9 cellular contexts compared by ENCODE assay signal in genomic region chr14:56581041-56581727, GRCh38. TPM values are rescaled to one million over a fixed set of nuclear protein-coding genes. Genes with fewer than 3 reads are reported as not detected.
A peak's percentile ranks its signal among the peaks of the same experiment; 100 is the strongest.
DNase-seq lines count a peak whose midpoint lies in the region; ATAC-seq, FAIRE-seq and TF ChIP-seq lines count a peak whose summit lies in the region.
"Had no signal": no experiment of that assay in that cellular context is flagged by ENCODE, and none has a peak within 500 bp of the region (broad histone marks: within the 10 kb centered on the region; RNA-seq: fewer than 3 reads in every experiment).

No MANE protein-coding gene starts in this region.

- DNase-seq in A673 (ENCODE audit: low spot score) (no peak), GM19239 (ENCODE audit: insufficient read length, low spot score) (no peak), kidney epithelial cell (ENCODE audit: low read depth) (no peak), GOT3 (lab: John Stamatoyannopoulos, UW) (no peak), HK-2 (ENCODE audit: unreplicated experiment) (no peak), NCI-H1105 (lab: John Stamatoyannopoulos, UW) (no peak)
- DNase-seq: foreskin melanocyte had no signal

- BruUV-seq in A673 (replicated peaks; lab: Mats Ljungman, UMichigan): no TSS peak

- peak overlapping the region; percentile 79 for H3K4me3 ChIP-seq in A673 (ENCODE audit: low read depth, low read length, poor library complexity, severe bottlenecking)
- H3K4me3 ChIP-seq in WI38 (ENCODE audit: low read depth, low read length): peak overlapping the region; percentile 85; the same call in 1 of the 2 replicates
- H3K4me3 ChIP-seq in kidney epithelial cell (ENCODE audit: low read depth, low read length): peak overlapping the region; percentile 67

- TF ChIP-seq CTCF in A673 (conservative IDR thresholded peaks at IDR 0.05; ENCODE audit: low read depth, low read length): no peak
- no peak for TF ChIP-seq CTCF in WI38 (IDR thresholded peaks at IDR 0.05; ENCODE audit: low read depth, low read length)
- no peak for TF ChIP-seq CTCF in kidney epithelial cell (IDR thresholded peaks at IDR 0.05; ENCODE audit: insufficient read depth, low read length, poor library complexity, severe bottlenecking)

- H3K36me3 ChIP-seq in A673 (ENCODE audit: insufficient read depth, low read length, poor library complexity, severe bottlenecking) (peaks cover 6% of the 10 kb centered on the region), kidney epithelial cell (ENCODE audit: control insufficient read depth, insufficient read depth, low read length) (no peaks in the 10 kb centered on the region)

- H3K27ac ChIP-seq in A673 (ENCODE audit: low read depth, low read length, poor library complexity, severe bottlenecking): no peak overlapping the region

- intact Hi-C loops in A673 (cut with micrococcal nuclease; ENCODE audit: unreplicated experiment): no loop called here

- H3K9me3 ChIP-seq in A673 (ENCODE audit: low read depth, low read length, poor library complexity, severe bottlenecking): no peaks in the 10 kb centered on the region

- CTCF ChIA-PET in A673 (lab: Charles Lee): no interaction called here

- POLR2A ChIA-PET in A673 (lab: Charles Lee; ENCODE audit: low non-redundant PET): no interaction called here

- H3K27me3 ChIP-seq in A673 (replicated peaks; ENCODE audit: insufficient read depth, low read depth, low read length, poor library complexity): no peaks in the 10 kb centered on the region
- no peaks in the 10 kb centered on the region for H3K27me3 ChIP-seq in kidney epithelial cell (ENCODE audit: control insufficient read depth, insufficient read depth, low read length)

- peak; percentile 37 for FAIRE-seq in GM19239 (lab: Jason Lieb, UNC)

- H3K4me1 ChIP-seq in A673 (ENCODE audit: insufficient read depth, low read length, poor library complexity, severe bottlenecking): peaks cover 9% of the 10 kb centered on the region

- no peak for ATAC-seq in HG03354 (IDR thresholded peaks at IDR 0.05; ENCODE audit: poor library complexity, severe bottlenecking, unreplicated experiment)

RNA-seq across cellular contexts. Expression of gene TMEM260, which starts 1.6 kb away (rescaled TPM):
- total RNA-seq in A673 (2021): 23.2 and 25.5 TPM in 2 replicates
- 14.8 and 16.5 TPM in 2 replicates for total RNA-seq in kidney epithelial cell
